14 cellular contexts compared by ENCODE assay signal in genomic region chr3:126986001-126986400, GRCh38. TPM values are rescaled to one million over a fixed set of nuclear protein-coding genes. Genes with fewer than 3 reads are reported as not detected.
DNase-seq lines count a peak whose midpoint lies in the region; ATAC-seq, FAIRE-seq and TF ChIP-seq lines count a peak whose summit lies in the region.
"Had no signal": no experiment of that assay in that cellular context is flagged by ENCODE, and none has a peak within 500 bp of the region (broad histone marks: within the 10 kb centered on the region; RNA-seq: fewer than 3 reads in every experiment).

No MANE protein-coding gene starts in this region.

- H3K27ac ChIP-seq in HEK293 (ENCODE audit: extremely low read depth, low read depth, low read length) (no peak overlapping the region), K562 (ENCODE audit: extremely low read depth, low read depth, low read length) (peak overlapping the region; percentile 53; the same call in 2 of the 3 replicates), neuronal stem cell (replicated peaks; ENCODE audit: low read length) (no peak overlapping the region), stomach (no peak overlapping the region), thyroid gland (no peak overlapping the region)

- peaks cover 17% of the 10 kb centered on the region for H3K9me1 ChIP-seq in K562 (ENCODE audit: control insufficient read depth, insufficient read depth, low read length)

- TF ChIP-seq EP300 in K562 (IDR thresholded peaks at IDR 0.05; ENCODE audit: low read length) (peak; percentile 75), stomach (IDR thresholded peaks at IDR 0.05) (no peak)

- peaks cover 49% of the 10 kb centered on the region for H3K79me1 ChIP-seq in neuronal stem cell (ENCODE audit: low read depth, low read length)

- no peak overlapping the region for H3K4ac ChIP-seq in neuronal stem cell (ENCODE audit: low read length)

- H2AFZ ChIP-seq in K562 (ENCODE audit: low read depth, low read length) (no peak overlapping the region), neuronal stem cell (ENCODE audit: low read length) (no peak overlapping the region)

- H3K79me2 ChIP-seq in K562 (ENCODE audit: control insufficient read depth, insufficient read depth, low read length): peaks cover 77% of the 10 kb centered on the region

- peaks cover 0 to 31% of the 10 kb centered on the region in 2 experiments; a peak in 1 of 3 replicates for H3K36me3 ChIP-seq in HEK293 (ENCODE audit: control insufficient read depth in 2 of 2, insufficient read depth in 1 of 2, low read length in 2 of 2)
- H3K36me3 ChIP-seq in K562 (ENCODE audit: control insufficient read depth, insufficient read depth, low read length): peaks cover 38% of the 10 kb centered on the region; the same call in 2 of the 3 replicates
- peaks cover 24 to 36% of the 10 kb centered on the region in 2 donors for H3K36me3 ChIP-seq in neuronal stem cell (replicated peaks in 1 of 2; ENCODE audit: control insufficient read depth in 2 of 2, insufficient read depth in 2 of 2, low read length in 2 of 2)
- peaks cover 9 to 33% (median 28%) of the 10 kb centered on the region in 4 donors for H3K36me3 ChIP-seq in stomach
- H3K36me3 ChIP-seq in thyroid gland: peaks cover 0 to 15% of the 10 kb centered on the region in 2 donors

- peaks cover 55% of the 10 kb centered on the region for H4K20me1 ChIP-seq in K562 (replicated peaks; ENCODE audit: control insufficient read depth, insufficient read depth, low read length)

- no peak for TF ChIP-seq POLR2A in K562 (conservative IDR thresholded peaks at IDR 0.05)
- no peak for TF ChIP-seq POLR2A in stomach (IDR thresholded peaks at IDR 0.05)
- no peak for TF ChIP-seq POLR2A in thyroid gland (IDR thresholded peaks at IDR 0.05)

- H4K8ac ChIP-seq in neuronal stem cell (ENCODE audit: low read depth, low read length): no peak overlapping the region

- no peak overlapping the region for H3K23ac ChIP-seq in neuronal stem cell (ENCODE audit: low read depth, low read length, poor library complexity)

- H2BK12ac ChIP-seq in neuronal stem cell (ENCODE audit: low read length): no peak overlapping the region

- intact Hi-C loops in K562 (cut with micrococcal nuclease) (loop anchor here (10.0 kb wide), 1 partner anchor 301 kb away; no protein-coding TSS in a partner anchor), stomach (cut with DNase I; ENCODE audit: low total_unique reads) (no loop called here), thyroid gland (cut with DNase I) (loop anchor here (10.0 kb wide), 1 partner anchor 469 kb away; no protein-coding TSS in a partner anchor)

- no peaks in the 10 kb centered on the region for H3K9me3 ChIP-seq in HEK293 (ENCODE audit: control insufficient read depth, insufficient read depth, low read depth, low read length)
- H3K9me3 ChIP-seq in K562 (replicated peaks; ENCODE audit: control insufficient read depth, insufficient read depth, low read depth, low read length): no peaks in the 10 kb centered on the region
- H3K9me3 ChIP-seq in neuronal stem cell (replicated peaks in 1 of 2; ENCODE audit: control insufficient read depth in 2 of 2, insufficient read depth in 1 of 2, low read depth in 1 of 2, low read length in 2 of 2): no peaks in the 10 kb centered on the region
- no peaks in the 10 kb centered on the region for H3K9me3 ChIP-seq in stomach
- H3K9me3 ChIP-seq in thyroid gland: no peaks in the 10 kb centered on the region

- H3K4me3 ChIP-seq in HEK293 (ENCODE audit: low read depth, low read length): no peak overlapping the region
- peak overlapping the region; percentile 62 for H3K4me3 ChIP-seq in K562
- no peak overlapping the region for H3K4me3 ChIP-seq in neuronal stem cell (ENCODE audit: low read length in 2 of 2)
- H3K4me3 ChIP-seq in stomach: no peak overlapping the region
- H3K4me3 ChIP-seq in thyroid gland (replicated peaks in 1 of 3): no peak overlapping the region

- WGBS in K562 (ENCODE audit: insufficient coverage, low coverage, missing lambda C conversion rate): 4% methylated on average over 4 of the region's 9 CpGs
- no CpG with 5 or more reads among the region's 9 CpGs for WGBS in neuronal stem cell (ENCODE audit: extremely low coverage in 2 of 2, insufficient read length in 2 of 2, insufficient replicate concordance in 1 of 2), 2 donors
- WGBS in stomach, 5 donors: 41 to 64% (median 61%) methylated on average over 4 to 9 of the region's 9 CpGs
- WGBS in thyroid gland, 2 donors: 78 to 82% methylated on average over 3 to 9 of the region's 9 CpGs

- no peak for TF ChIP-seq CTCF in HEK293 (tag by site-specific recombination; IDR thresholded peaks at IDR 0.05)
- TF ChIP-seq CTCF in K562 (IDR thresholded peaks at IDR 0.05 in 2 of 3, conservative IDR thresholded peaks at IDR 0.05 in 1 of 3; ENCODE audit: insufficient read depth in 2 of 3, low read depth in 1 of 3, low read length in 3 of 3): no peak
- TF ChIP-seq CTCF in stomach (IDR thresholded peaks at IDR 0.05): no peak
- TF ChIP-seq CTCF in thyroid gland (IDR thresholded peaks at IDR 0.05): no peak

- H3K4me1 ChIP-seq in HEK293 (ENCODE audit: control insufficient read depth, insufficient read depth, low read length) (peaks cover 7% of the 10 kb centered on the region; the same call in 1 of the 2 replicates), K562 (replicated peaks in 1 of 2; ENCODE audit: control insufficient read depth in 2 of 2, insufficient read depth in 2 of 2, low read length in 2 of 2) (peaks cover 21 to 69% of the 10 kb centered on the region in 2 experiments), neuronal stem cell (ENCODE audit: control insufficient read depth in 2 of 2, insufficient read depth in 1 of 2, low read depth in 1 of 2, low read length in 2 of 2) (peaks cover 11 to 21% of the 10 kb centered on the region in 2 donors), stomach (peaks cover 19 to 43% (median 34%) of the 10 kb centered on the region in 4 donors), thyroid gland (peaks cover 14 to 40% of the 10 kb centered on the region in 2 donors)

- POLR2A ChIA-PET in HEK293 (lab: Yijun Ruan, JAX) (interaction anchor here (0.5 kb wide), 1 partner anchor 628 kb away, joined by 7 read pairs; no protein-coding TSS in a partner anchor), K562 (lab: Yijun Ruan, JAX) (interaction anchor here (0.6 to 1.2 kb wide), 9 partner anchors 9 to 1886 kb away, joined by 3 to 5 read pairs (median 3); no protein-coding TSS in a partner anchor)

- H2AK5ac ChIP-seq in neuronal stem cell (ENCODE audit: low read depth, low read length): peak overlapping the region; percentile 14

- no peak overlapping the region for H3K14ac ChIP-seq in neuronal stem cell (ENCODE audit: low read length)

- H3K4me2 ChIP-seq in K562 (ENCODE audit: insufficient read depth, low read length) (peak overlapping the region; percentile 63), neuronal stem cell (ENCODE audit: insufficient read depth, low read length, poor library complexity, severe bottlenecking) (no peak overlapping the region)

- peak overlapping the region; percentile 61 for H2BK120ac ChIP-seq in neuronal stem cell (ENCODE audit: low read depth, low read length)

- no peak overlapping the region for H4K91ac ChIP-seq in neuronal stem cell (ENCODE audit: low read depth, low read length, poor library complexity)

- peak overlapping the region; percentile 82 for H2BK5ac ChIP-seq in neuronal stem cell (ENCODE audit: low read length)

- DNase-seq in NCI-H2081 treated with DMSO at 0.1 percent for 48 hours (lab: John Stamatoyannopoulos, UW) (peak; percentile 42), K562 (ENCODE audit: extremely low read depth in 1 of 4, low spot score in 3 of 4) (peak; percentile 59 to 88 (median 74)), neuronal stem cell (ENCODE audit: low spot score) (no peak), stomach (no peak), thyroid gland (no peak), Kasumi-1 (lab: John Stamatoyannopoulos, UW) (no peak)
- no peak for DNase-seq in activated CD4-positive, alpha-beta T cell treated with anti-CD3 and anti-CD28 coated beads for 1 hour
- DNase-seq: activated T-cell treated with anti-CD3 and anti-CD28 coated beads, Interleukin-2, amount 50 U/mL, for 24 hours; CD4-positive, CD25-positive, alpha-beta regulatory T cell; left cardiac atrium; naive B cell had no signal

- no peak for TF ChIP-seq RAD21 in K562 (CRISPR knock-in tag; conservative IDR thresholded peaks at IDR 0.05 in 1 of 2, IDR thresholded peaks at IDR 0.05 in 1 of 2)

- in situ Hi-C loops in K562 (cut with MboI): no loop called here

- H2BK15ac ChIP-seq in neuronal stem cell (ENCODE audit: low read length): no peak overlapping the region

- H3K9ac ChIP-seq in K562 (ENCODE audit: insufficient read depth in 1 of 2, low read depth in 2 of 2, low read length in 2 of 2) (peak overlapping the region; percentile 38 to 85; a peak in 3 of 4 replicates), neuronal stem cell (ENCODE audit: low read depth, low read length, poor library complexity) (no peak overlapping the region)

- BruUV-seq in K562 (replicated peaks; lab: Mats Ljungman, UMichigan): no TSS peak

- H3K27me3 ChIP-seq in K562 (ENCODE audit: control insufficient read depth in 2 of 2, insufficient read depth in 2 of 2, low read length in 2 of 2) (no peaks in the 10 kb centered on the region), neuronal stem cell (ENCODE audit: control insufficient read depth in 3 of 3, insufficient read depth in 3 of 3, low read depth in 1 of 3, low read length in 3 of 3) (peaks cover 0 to 7% (median 0%) of the 10 kb centered on the region in 3 experiments), stomach (peaks cover 0 to 11% (median 0%) of the 10 kb centered on the region in 3 donors), thyroid gland (no peaks in the 10 kb centered on the region)

- peak overlapping the region; percentile 52 for H3K18ac ChIP-seq in neuronal stem cell (ENCODE audit: low read length)

- CTCF ChIA-PET in HEK293 (lab: Yijun Ruan, JAX) (no interaction called here), K562 (lab: Yijun Ruan, JAX; ENCODE audit: low intra/inter-chr PET ratio) (no interaction called here)

- peak; percentile 79 for ATAC-seq in K562
- ATAC-seq: activated CD4-positive, CD25-positive, alpha-beta regulatory T cell treated with anti-CD3 and anti-CD28 coated beads, Interleukin-2, amount 50 U/mL, for 24 hours; left cardiac atrium; sciatic nerve had no signal

- FAIRE-seq in K562 (lab: Jason Lieb, UNC): peak; percentile 82

RNA-seq across cellular contexts. Expression of gene PLXNA1, which starts 3.1 kb away (rescaled TPM):
- 126 and 340 TPM in 2 replicates for total RNA-seq in K562 (2011; cell fraction: chromatin; rRNA removed; ENCODE audit: low replicate concordance)
- total RNA-seq in K562 (2011; cell fraction: nucleolus; rRNA removed): 201 and 257 TPM in 2 replicates
- 135 and 137 TPM in 2 replicates for total RNA-seq in K562 (2011; cell fraction: nucleoplasm; rRNA removed)
- total RNA-seq in K562 (2014; rRNA removed): 25.7 and 29.7 TPM in 2 replicates
- total RNA-seq in K562 (2014; rRNA removed; fragmentation: Illumina TruSeq; extraction: Trizol): 11.4 and 14.0 TPM in 2 replicates
- total RNA-seq in K562 (2015; rRNA removed; fragmentation: Illumina TruSeq; extraction: Trizol): 14.4 and 15.6 TPM in 2 replicates
- 49.3 and 59.9 TPM in 2 replicates for total RNA-seq in K562 (2021)
- 39.2 and 54.7 TPM in 2 replicates for polyA plus RNA-seq in K562 (2011; rRNA removed)
- 30.3 and 79.8 TPM in 2 replicates for polyA plus RNA-seq in K562 (2011; cell fraction: cytosol; rRNA removed)
- 230 and 364 TPM in 2 replicates for polyA plus RNA-seq in K562 (2011; cell fraction: nucleus; rRNA removed)
- 30.0 and 54.1 TPM in 2 replicates for polyA plus RNA-seq in K562 (2012)
- 16.8 and 30.4 TPM in 2 replicates for polyA plus RNA-seq in K562 (2014; fragmentation: Illumina TruSeq; extraction: Trizol)
- under 1 TPM; 0.23 to 0.35 TPM for polyA plus RNA-seq in K562 (2014; fragmentation: Nextera tagmentation; extraction: Ambion mirVana)
- polyA plus RNA-seq in K562 (2014; rRNA removed): 32.3 and 37.7 TPM in 2 replicates
- polyA minus RNA-seq in K562 (2011; rRNA and poly(A)+ RNA removed): 37.0 and 87.9 TPM in 2 replicates
- polyA minus RNA-seq in K562 (2011; cell fraction: cytosol; rRNA and poly(A)+ RNA removed): 46.9 and 52.1 TPM in 2 replicates
- 79.0 and 94.2 TPM in 2 replicates for polyA minus RNA-seq in K562 (2011; cell fraction: nucleus; rRNA and poly(A)+ RNA removed)
- 31.7 TPM for polyA plus RNA-seq in neuronal stem cell (2013, experiment 1 of 2)
- 32.1 TPM for polyA plus RNA-seq in neuronal stem cell (2013, experiment 2 of 2)
- 10 to 100 TPM; 12.1 to 54.7 (median 16.9) TPM for total RNA-seq in stomach
- polyA plus RNA-seq in stomach: 1 to 10 TPM in 2 of 3 donors, under 1 TPM in 1; 0.92 to 7.0 (median 3.4) TPM
- 10 to 100 TPM; 16.0 to 28.0 (median 22.8) TPM for total RNA-seq in thyroid gland

Comparison
In these comparisons a context has a peak if more than half of its experiments do, and no peak if none do; other contexts are left out.
1. DNase-seq: peak in NCI-H2081 treated with DMSO at 0.1 percent for 48 hours (single experiment) and K562 (4 of 4); none in neuronal stem cell (single experiment), stomach (single experiment), activated CD4-positive, alpha-beta T cell treated with anti-CD3 and anti-CD28 coated beads for 1 hour (single experiment), thyroid gland (0 of 2) and Kasumi-1 (0 of 2).
2. Of the 44 proteins assayed by ChIP-seq in both K562 and HEK293: peak only in K562: KLF16 and ZBTB7A; only in HEK293: KLF1, KLF10, PRDM10, REST, TCF7L2 and ZNF449; in both: none; in neither: 36.